Comparison of ENCODE assay signal across 8 cellular contexts in the genomic region with DNA sequence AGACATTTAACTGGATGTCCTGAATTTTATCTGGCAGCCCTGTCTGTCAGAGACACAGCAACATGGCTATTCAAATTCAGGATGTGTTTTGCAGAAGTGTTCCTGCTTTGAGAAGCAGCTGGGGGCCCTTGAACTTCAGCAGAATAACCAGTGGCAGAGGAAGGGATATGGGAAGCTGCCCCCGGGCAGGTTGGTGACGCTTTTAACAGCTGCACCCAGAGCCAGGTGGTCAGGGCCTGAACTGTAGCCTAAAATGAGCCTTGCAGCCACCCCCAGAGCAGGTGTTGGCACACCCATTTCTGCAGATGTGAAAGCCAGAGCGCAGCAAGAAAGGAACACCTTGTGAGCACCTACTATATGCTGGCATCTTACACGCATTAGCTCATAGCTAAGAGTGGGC.
A peak's percentile ranks its signal among the peaks of the same experiment; 100 is the strongest.
DNase-seq lines count a peak whose midpoint lies in the region; ATAC-seq lines count a peak whose summit lies in the region.

No MANE protein-coding gene starts in this region.

- peak; percentile 45 for DNase-seq in NCI-H510A (lab: John Stamatoyannopoulos, UW)
- DNase-seq in myocyte (ENCODE audit: low read depth) = peak; percentile 47
- no peak for DNase-seq in medulla oblongata (ENCODE audit: extremely low spot score)
- no peak for DNase-seq in activated naive CD4-positive, alpha-beta T cell treated with anti-CD3 and anti-CD28 coated beads, Interleukin-2, amount 50 U/mL, for 16 hours
- no peak for DNase-seq in C1 segment of cervical spinal cord (lab: John Stamatoyannopoulos, UW)
- no peak for DNase-seq in OCI-M1 (lab: John Stamatoyannopoulos, UW)

- ATAC-seq in GM18868 (IDR thresholded peaks at IDR 0.05; ENCODE audit: unreplicated experiment) (peak; percentile 51), HG02759 (IDR thresholded peaks at IDR 0.05; ENCODE audit: unreplicated experiment) (peak; percentile 71)

Comparison
In these comparisons a context has a peak if more than half of its experiments do, and no peak if none do; other contexts are left out.
1. DNase-seq: peak in NCI-H510A (single experiment) and myocyte (single experiment); none in medulla oblongata (single experiment), activated naive CD4-positive, alpha-beta T cell treated with anti-CD3 and anti-CD28 coated beads, Interleukin-2, amount 50 U/mL, for 16 hours (single experiment), C1 segment of cervical spinal cord (0 of 14) and OCI-M1 (single experiment).